Comparison of ENCODE assay signal across 8 cellular contexts in the genomic region with DNA sequence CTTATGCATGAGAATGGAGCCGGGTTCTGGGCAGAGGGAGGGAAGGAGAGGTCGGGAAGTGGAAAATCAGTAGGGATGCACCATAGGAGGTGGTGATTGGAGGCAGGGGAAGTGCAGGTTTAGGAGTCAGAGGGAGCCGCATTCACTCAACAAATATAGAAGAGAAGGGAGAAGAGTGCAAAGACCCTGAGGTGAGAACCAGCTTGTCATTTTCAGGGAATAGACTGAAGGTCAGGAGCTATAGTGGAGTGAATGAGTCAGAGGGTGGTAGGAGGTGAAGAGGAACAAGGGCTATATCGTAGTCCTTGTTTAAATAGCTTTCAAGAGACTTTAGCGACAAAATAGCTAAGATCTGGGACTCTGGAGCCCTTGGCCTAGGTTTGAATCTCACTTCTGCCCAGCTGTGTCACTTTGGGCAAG. TPM values are rescaled to one million over a fixed set of nuclear protein-coding genes. Genes with fewer than 3 reads are reported as not detected.
A peak's percentile ranks its signal among the peaks of the same experiment; 100 is the strongest.
DNase-seq lines count a peak whose midpoint lies in the region; ATAC-seq and TF ChIP-seq lines count a peak whose summit lies in the region.

No MANE protein-coding gene starts in this region.

- CTCF ChIA-PET in Caco-2 (lab: Charles Lee): interaction anchor here (0.6 to 3.3 kb wide), 6 partner anchors 19 to 587 kb away, joined by 3 to 49 read pairs (median 4); partner anchors contain the start of genes EGLN2 and NUMBL
- CTCF ChIA-PET in PC-3 (lab: Charles Lee): no interaction called here
- CTCF ChIA-PET in HEK293T (lab: Yijun Ruan, JAX): interaction anchor here (1.3 to 1.7 kb wide), 2 partner anchors 19 to 28 kb away, joined by 4 to 17 read pairs; partner anchors contain the start of gene EGLN2

- H3K79me2 ChIP-seq in PC-3 (ENCODE audit: low read length): no peaks in the 10 kb centered on the region

- no peaks in the 10 kb centered on the region for H3F3A ChIP-seq in PC-3 (ENCODE audit: low read length, unreplicated experiment)

- peak overlapping the region; percentile 72 for H3K4me3 ChIP-seq in Caco-2 (ENCODE audit: low read depth, low read length)
- H3K4me3 ChIP-seq in PC-3 (ENCODE audit: low read length): peak overlapping the region; percentile 74
- H3K4me3 ChIP-seq in endodermal cell (ENCODE audit: low read length): peak overlapping the region; percentile 91

- ATAC-seq in PC-3: no peak
- ATAC-seq in HG02938 (IDR thresholded peaks at IDR 0.05; ENCODE audit: unreplicated experiment): no peak

- intact Hi-C loops in Caco-2 (cut with micrococcal nuclease; ENCODE audit: unreplicated experiment): loop anchor here (1.0 kb wide), 2 partner anchors 19 to 28 kb away; partner anchors contain the start of gene SNRPA
- intact Hi-C loops in PC-3 (cut with micrococcal nuclease): loop anchor here (1.0 kb wide), 1 partner anchor 29 kb away; the partner anchor contains the start of gene ACTMAP

- no peaks in the 10 kb centered on the region for H3K27me3 Mint-ChIP-seq in Caco-2 (ENCODE audit: insufficient read depth, unreplicated experiment)
- no peaks in the 10 kb centered on the region for H3K27me3 Mint-ChIP-seq in endodermal cell (ENCODE audit: insufficient read depth)
- H3K27me3 Mint-ChIP-seq in osteocyte (ENCODE audit: unreplicated experiment): no peaks in the 10 kb centered on the region

- POLR2A ChIA-PET in Caco-2 (lab: Charles Lee) (interaction anchor here (0.9 to 3.2 kb wide), 12 partner anchors 13 to 484 kb away, joined by 3 to 147 read pairs (median 14); partner anchors contain the start of genes ACTMAP, COQ8B, EGLN2 and HNRNPUL1), PC-3 (lab: Charles Lee; ENCODE audit: unreplicated experiment) (interaction anchor here (0.5 kb wide), 1 partner anchor 20 kb away, joined by 4 read pairs; the partner anchor contains the start of gene EGLN2), HEK293T (lab: Yijun Ruan, JAX) (interaction anchor here (1.0 to 3.6 kb wide), 8 partner anchors 8 to 485 kb away, joined by 3 to 55 read pairs (median 5); partner anchors contain the start of genes ACTMAP, COQ8B, EGLN2 and HNRNPUL1)

- H3K4me3 Mint-ChIP-seq in Caco-2 (ENCODE audit: unreplicated experiment) (peak overlapping the region; percentile 81), endodermal cell (peak overlapping the region; percentile 85), osteocyte (ENCODE audit: unreplicated experiment) (peak overlapping the region; percentile 89)

- H3K27ac Mint-ChIP-seq in Caco-2 (ENCODE audit: unreplicated experiment): peak overlapping the region; percentile 83
- H3K27ac Mint-ChIP-seq in endodermal cell: peak overlapping the region; percentile 100
- peak overlapping the region; percentile 99 for H3K27ac Mint-ChIP-seq in osteocyte (ENCODE audit: unreplicated experiment)

- H3K9ac ChIP-seq in PC-3 (ENCODE audit: low read length) (no peak overlapping the region), endodermal cell (ENCODE audit: extremely low read depth, low read length, poor library complexity, severe bottlenecking) (peak overlapping the region; percentile 22)

- no peak for DNase-seq in Caco-2
- no peak for DNase-seq in PC-3
- DNase-seq in endodermal cell: no peak
- no peak for DNase-seq in osteocyte (ENCODE audit: extremely low spot score, unreplicated experiment)
- no peak for DNase-seq in stimulated activated naive CD4-positive, alpha-beta T cell (lab: John Stamatoyannopoulos, UW)
- no peak for DNase-seq in HEK293T (ENCODE audit: extremely low spot score)
- no peak for DNase-seq in NCI-H2107 treated with DMSO at 0.1 percent for 48 hours (lab: John Stamatoyannopoulos, UW; ENCODE audit: unreplicated experiment)

- peak overlapping the region; percentile 69 for H3K4me2 ChIP-seq in PC-3 (ENCODE audit: low read length)

- peaks cover 17% of the 10 kb centered on the region for H3K36me3 Mint-ChIP-seq in Caco-2 (ENCODE audit: insufficient read depth, unreplicated experiment)
- peaks cover 12% of the 10 kb centered on the region for H3K36me3 Mint-ChIP-seq in endodermal cell (ENCODE audit: low read depth)
- H3K36me3 Mint-ChIP-seq in osteocyte (ENCODE audit: unreplicated experiment): peaks cover 4% of the 10 kb centered on the region

- peaks cover 6% of the 10 kb centered on the region; the same call in 1 of the 2 replicates for H3K4me1 ChIP-seq in Caco-2
- H3K4me1 ChIP-seq in PC-3 (ENCODE audit: insufficient read depth, low read length): peaks cover 13% of the 10 kb centered on the region; the same call in 1 of the 2 replicates
- H3K4me1 ChIP-seq in endodermal cell (ENCODE audit: control insufficient read depth, insufficient read depth, low read length): no peaks in the 10 kb centered on the region

- H4K20me1 ChIP-seq in PC-3 (ENCODE audit: low read length): no peaks in the 10 kb centered on the region

- no peak overlapping the region for H3K27ac ChIP-seq in PC-3 (ENCODE audit: low read length)
- H3K27ac ChIP-seq in endodermal cell (ENCODE audit: low read depth, low read length): peak overlapping the region; percentile 100

- no TSS peak for BruUV-seq in Caco-2 (replicated peaks; lab: Mats Ljungman, UMichigan)
- BruUV-seq in PC-3 (replicated peaks; lab: Mats Ljungman, UMichigan): no TSS peak

- H3K9me3 Mint-ChIP-seq in Caco-2 (ENCODE audit: unreplicated experiment): no peaks in the 10 kb centered on the region
- no peaks in the 10 kb centered on the region for H3K9me3 Mint-ChIP-seq in endodermal cell
- no peaks in the 10 kb centered on the region for H3K9me3 Mint-ChIP-seq in osteocyte (ENCODE audit: unreplicated experiment)

- no peaks in the 10 kb centered on the region for H3K9me2 ChIP-seq in PC-3 (replicated peaks; ENCODE audit: low read length)

- no peaks in the 10 kb centered on the region for H3K9me3 ChIP-seq in Caco-2
- no peaks in the 10 kb centered on the region for H3K9me3 ChIP-seq in PC-3 (ENCODE audit: low read length)
- no peaks in the 10 kb centered on the region for H3K9me3 ChIP-seq in endodermal cell (ENCODE audit: control insufficient read depth, low read length)

- H3K27me3 ChIP-seq in Caco-2 (replicated peaks; ENCODE audit: control insufficient read depth, insufficient read depth, low read length) (no peaks in the 10 kb centered on the region), PC-3 (ENCODE audit: low read length) (no peaks in the 10 kb centered on the region), endodermal cell (ENCODE audit: control insufficient read depth, insufficient read depth, low read length, poor library complexity, severe bottlenecking) (no peaks in the 10 kb centered on the region)

- TF ChIP-seq CTCF in Caco-2 (IDR thresholded peaks at IDR 0.05; ENCODE audit: insufficient read depth in 1 of 2, low read depth in 1 of 2, low read length in 1 of 2, severe bottlenecking in 1 of 2, unreplicated experiment in 1 of 2): no peak
- no peak for TF ChIP-seq CTCF in PC-3 (conservative IDR thresholded peaks at IDR 0.05; ENCODE audit: low read depth, low read length)
- no peak for TF ChIP-seq CTCF in endodermal cell (conservative IDR thresholded peaks at IDR 0.05)
- no peak for TF ChIP-seq CTCF in osteocyte (IDR thresholded peaks at IDR 0.05)

- H3K4me1 Mint-ChIP-seq in Caco-2 (ENCODE audit: low read depth, unreplicated experiment) (peaks cover 18% of the 10 kb centered on the region), endodermal cell (peaks cover 7% of the 10 kb centered on the region), osteocyte (ENCODE audit: unreplicated experiment) (peaks cover 24% of the 10 kb centered on the region)

- H3K36me3 ChIP-seq in Caco-2 (ENCODE audit: control insufficient read depth, insufficient read depth, low read length) (no peaks in the 10 kb centered on the region; the same call in 1 of the 2 replicates), PC-3 (ENCODE audit: low read depth, low read length) (no peaks in the 10 kb centered on the region), endodermal cell (ENCODE audit: control insufficient read depth, insufficient read depth, low read length) (no peaks in the 10 kb centered on the region)

- H2AFZ ChIP-seq in PC-3 (ENCODE audit: low read length): peak overlapping the region; percentile 80

- 8 to 16% methylated on average over 4 to 5 of the region's 5 CpGs for WGBS in endodermal cell (ENCODE audit: insufficient coverage in 1 of 2, insufficient read length in 1 of 2), 2 experiments

TF ChIP-seq in HEK293T, 16 proteins besides CTCF, POLR2A, EP300 and RAD21:
- TF ChIP-seq SUZ12 (IDR thresholded peaks at IDR 0.05) (no peak), PKNOX1 (IDR thresholded peaks at IDR 0.05) (no peak), ARNT (IDR thresholded peaks at IDR 0.05) (no peak), ELF4 (IDR thresholded peaks at IDR 0.05) (no peak)
TF ChIP-seq in HEK293T: peak in this region for 0.

RNA-seq across cellular contexts. Expression of gene RAB4B, which starts 0.8 kb away (rescaled TPM):
- 19.9 and 21.5 TPM in 2 replicates for total RNA-seq in Caco-2 (2022)
- 7.4 and 13.9 TPM in 2 replicates for total RNA-seq in PC-3 (2014; rRNA removed)
- 10 to 100 TPM; 29.2 to 34.1 TPM for total RNA-seq in endodermal cell
- polyA plus RNA-seq in endodermal cell (2013, experiment 1 of 2): 30.7 TPM
- polyA plus RNA-seq in endodermal cell (2013, experiment 2 of 2): 28.4 TPM
- 19.7 and 20.4 TPM in 2 replicates for total RNA-seq in osteocyte

RNA-seq across cellular contexts. Expression of gene MIA, which starts 3.6 kb away (rescaled TPM):
- total RNA-seq in Caco-2 (2022) (1.1 and 1.3 TPM in 2 replicates), PC-3 (2014; rRNA removed) (1.4 TPM in 1 of 2 replicates, not detected in the other), endodermal cell (not detected), osteocyte (2.0 TPM in 1 of 2 replicates, not detected in the other)
- polyA plus RNA-seq in endodermal cell (2013, experiment 1 of 2): 3.2 TPM
- polyA plus RNA-seq in endodermal cell (2013, experiment 2 of 2): 5.2 TPM

RNA-seq across cellular contexts. Expression of gene EGLN2, which starts 20.1 kb away (rescaled TPM):
- total RNA-seq in Caco-2 (2022) (135 and 144 TPM in 2 replicates), PC-3 (2014; rRNA removed) (36.6 and 58.9 TPM in 2 replicates), endodermal cell (10 to 100 TPM; 87.4 to 99.8 TPM), osteocyte (94.3 and 104 TPM in 2 replicates)
- polyA plus RNA-seq in endodermal cell (2013, experiment 1 of 2): 58.5 TPM
- polyA plus RNA-seq in endodermal cell (2013, experiment 2 of 2): 55.2 TPM

RNA-seq across cellular contexts. Expression of gene SNRPA, which starts 27.9 kb away (rescaled TPM):
- total RNA-seq in Caco-2 (2022): 133 and 134 TPM in 2 replicates
- total RNA-seq in PC-3 (2014; rRNA removed): 207 and 243 TPM in 2 replicates
- 100 to 1,000 TPM; 160 to 199 TPM for total RNA-seq in endodermal cell
- 206 TPM for polyA plus RNA-seq in endodermal cell (2013, experiment 1 of 2)
- 196 TPM for polyA plus RNA-seq in endodermal cell (2013, experiment 2 of 2)
- total RNA-seq in osteocyte: 48.0 and 53.2 TPM in 2 replicates

RNA-seq across cellular contexts. Expression of gene ACTMAP, which starts 28.6 kb away (rescaled TPM):
- total RNA-seq in Caco-2 (2022): 28.0 and 29.2 TPM in 2 replicates
- 0.40 and 0.86 TPM in 2 replicates for total RNA-seq in PC-3 (2014; rRNA removed)
- total RNA-seq in endodermal cell: 10 to 100 TPM; 26.0 to 34.3 TPM
- polyA plus RNA-seq in endodermal cell (2013, experiment 1 of 2): 23.8 TPM
- 21.1 TPM for polyA plus RNA-seq in endodermal cell (2013, experiment 2 of 2)
- 14.6 and 17.0 TPM in 2 replicates for total RNA-seq in osteocyte
